In genomic region chr1:211548321-211549091, GRCh38 we compare ENCODE assay signal across 8 cellular contexts. TPM values are rescaled to one million over a fixed set of nuclear protein-coding genes. Genes with fewer than 3 reads are reported as not detected.
DNase-seq lines count a peak whose midpoint lies in the region; ATAC-seq, FAIRE-seq and TF ChIP-seq lines count a peak whose summit lies in the region.
"Had no signal": no experiment of that assay in that cellular context is flagged by ENCODE, and none has a peak within 500 bp of the region (broad histone marks: within the 10 kb centered on the region; RNA-seq: fewer than 3 reads in every experiment).

No MANE protein-coding gene starts in this region.

- H2BK20ac ChIP-seq in H9 (ENCODE audit: low read depth, low read length, poor library complexity, severe bottlenecking): no peak overlapping the region

- no peaks in the 10 kb centered on the region for H3K23me2 ChIP-seq in H9 (ENCODE audit: insufficient read length, low read depth, low read length, poor library complexity, severe bottlenecking)

- H3K9me3 ChIP-seq in H9 (ENCODE audit: control insufficient read depth, low read depth, low read length) (no peaks in the 10 kb centered on the region), small intestine (ENCODE audit: control insufficient read depth, low read depth) (no peaks in the 10 kb centered on the region)

- no peak overlapping the region for H3K4me3 Mint-ChIP-seq in H9

- H4K20me1 ChIP-seq in H9 (ENCODE audit: control insufficient read depth, insufficient read depth, insufficient read length): no peaks in the 10 kb centered on the region

- ATAC-seq in Right ventricle myocardium inferior (peak; percentile 53), HG03342 (IDR thresholded peaks at IDR 0.05; ENCODE audit: unreplicated experiment) (no peak), GM19463 (IDR thresholded peaks at IDR 0.05; ENCODE audit: unreplicated experiment) (no peak), HG03108 (IDR thresholded peaks at IDR 0.05; ENCODE audit: unreplicated experiment) (no peak)

- no peaks in the 10 kb centered on the region for H3K27me3 ChIP-seq in H9 (ENCODE audit: insufficient read depth, low read length)
- no peaks in the 10 kb centered on the region for H3K27me3 ChIP-seq in small intestine (ENCODE audit: control insufficient read depth in 2 of 2, insufficient read depth in 2 of 2, low read length in 2 of 2)

- no peak overlapping the region for H2AK5ac ChIP-seq in H9 (ENCODE audit: insufficient read length, low read length)

- H4K8ac ChIP-seq in H9 (replicated peaks; ENCODE audit: insufficient read length, low read depth, low read length): no peak overlapping the region

- no peak overlapping the region for H3K18ac ChIP-seq in H9 (ENCODE audit: insufficient read length, low read depth, low read length)

- no peak overlapping the region for H3K9ac ChIP-seq in H9 (ENCODE audit: extremely low read depth, insufficient read length, low read length)

- H3K79me1 ChIP-seq in H9 (ENCODE audit: insufficient read depth, low read depth, low read length, poor library complexity, severe bottlenecking): no peaks in the 10 kb centered on the region

- no peak overlapping the region for H2BK12ac ChIP-seq in H9 (ENCODE audit: insufficient read length, low read depth, low read length)

- peak; percentile 56 for DNase-seq in H9
- DNase-seq in NCI-H510A (lab: John Stamatoyannopoulos, UW): peak; percentile 3
- no peak for DNase-seq in Right ventricle myocardium inferior (ENCODE audit: missing footprints)
- DNase-seq in small intestine: peak; percentile 81

- no peak overlapping the region for H3K4me2 ChIP-seq in H9 (ENCODE audit: insufficient read depth, insufficient read length, low read length)

- H3K4me1 Mint-ChIP-seq in H9: no peaks in the 10 kb centered on the region; a peak in 1 of 4 replicates

- H3K27me3 Mint-ChIP-seq in H9 (ENCODE audit: low read depth): peaks cover 6% of the 10 kb centered on the region

- TF ChIP-seq CTCF in H9 (conservative IDR thresholded peaks at IDR 0.05): no peak

- no peaks in the 10 kb centered on the region for H3K36me3 ChIP-seq in small intestine (ENCODE audit: control insufficient read depth in 2 of 2, insufficient read depth in 2 of 2, low read length in 2 of 2)

- H2AFZ ChIP-seq in H9 (ENCODE audit: low read length): no peak overlapping the region

- no peak overlapping the region for H3K56ac ChIP-seq in H9 (ENCODE audit: insufficient read length, low read depth, low read length)

- H3K36me3 Mint-ChIP-seq in H9 (ENCODE audit: insufficient read depth in 1 of 3, low read depth in 3 of 3): no peaks in the 10 kb centered on the region

- no peaks in the 10 kb centered on the region for H3K4me1 ChIP-seq in H9 (ENCODE audit: insufficient read depth, low read length)
- no peaks in the 10 kb centered on the region for H3K4me1 ChIP-seq in small intestine (ENCODE audit: control insufficient read depth in 2 of 2, insufficient read depth in 1 of 2, low read depth in 1 of 2, low read length in 1 of 2)

- no peak overlapping the region for H3K4me3 ChIP-seq in small intestine (ENCODE audit: low read depth in 1 of 2, low read length in 2 of 2)

- H2BK15ac ChIP-seq in H9 (ENCODE audit: low read depth, low read length): no peak overlapping the region

- H4K91ac ChIP-seq in H9 (ENCODE audit: insufficient read length, low read depth, low read length): no peak overlapping the region

- no peak overlapping the region for H3K4ac ChIP-seq in H9 (ENCODE audit: low read depth, low read length)

- FAIRE-seq in small intestine (lab: Jason Lieb, UNC): no peak

- intact Hi-C loops in Right ventricle myocardium inferior (cut with DNase I): no loop called here

- H3K27ac Mint-ChIP-seq in H9: no peak overlapping the region; a peak in 1 of 7 replicates

- no peak overlapping the region for H3T11ph ChIP-seq in H9 (ENCODE audit: low read length)

- H3K79me2 ChIP-seq in H9 (ENCODE audit: insufficient read depth, low read length): no peaks in the 10 kb centered on the region

- H2BK5ac ChIP-seq in H9 (ENCODE audit: insufficient read length, low read length): no peak overlapping the region

- H4K5ac ChIP-seq in H9 (ENCODE audit: insufficient read length, low read depth, low read length): no peak overlapping the region

- H3K9me3 Mint-ChIP-seq in H9: no peaks in the 10 kb centered on the region

- no peak overlapping the region for H3K14ac ChIP-seq in H9 (ENCODE audit: insufficient read depth, low read length)

- no CpG with 5 or more reads among the region's 9 CpGs for WGBS in H9 (ENCODE audit: extremely low coverage, insufficient read length, low lambda C conversion rate)
- 22 to 60% (median 47%) methylated on average over 9 of the region's 9 CpGs for WGBS in small intestine, 3 donors

- no peak overlapping the region for H2BK120ac ChIP-seq in H9 (ENCODE audit: low read depth, low read length, poor library complexity, severe bottlenecking)

- no peak overlapping the region for H3K27ac ChIP-seq in H9 (ENCODE audit: insufficient read length, low read depth, low read length)
- no peak overlapping the region for H3K27ac ChIP-seq in small intestine (ENCODE audit: low read depth in 1 of 2, low read length in 1 of 2)

- no peak overlapping the region for H3K23ac ChIP-seq in H9 (ENCODE audit: insufficient read length, low read depth, low read length)

RNA-seq across cellular contexts. Expression of gene SLC30A1, which starts 30.5 kb away (rescaled TPM):
- total RNA-seq in H9 (2021): 17.1 and 17.3 TPM in 2 replicates
- 11.5 TPM for total RNA-seq in Right ventricle myocardium inferior
- 1 to 10 TPM; 5.0 to 8.9 (median 7.8) TPM for polyA plus RNA-seq in small intestine

RNA-seq across cellular contexts. Expression of gene RD3, which starts 56.5 kb away (rescaled TPM):
- total RNA-seq in H9 (2021) (0.07 TPM in 1 of 2 replicates, not detected in the other), Right ventricle myocardium inferior (not detected)
- under 1 TPM in 1 of 3 donors, not detected in 2; 0.72 TPM for polyA plus RNA-seq in small intestine
- total RNA-seq: kidney epithelial cell had no signal
